In genomic region chr5:96247097-96247675, GRCh38 we compare ENCODE assay signal across 11 cellular contexts.
DNase-seq lines count a peak whose midpoint lies in the region; ATAC-seq and TF ChIP-seq lines count a peak whose summit lies in the region.
"Had no signal": no experiment of that assay in that cellular context is flagged by ENCODE, and none has a peak within 500 bp of the region (broad histone marks: within the 10 kb centered on the region; RNA-seq: fewer than 3 reads in every experiment).

No MANE protein-coding gene starts in this region.

- no peak overlapping the region for H3K4me3 Mint-ChIP-seq in naive thymus-derived CD8-positive, alpha-beta T cell
- H3K4me3 Mint-ChIP-seq: activated naive CD4-positive, alpha-beta T cell treated with anti-CD3 and anti-CD28 coated beads, Interleukin-2, amount 10 ng/mL, durations not matched to agents 7 days and 5 days had no signal

- peak overlapping the region; percentile 10; the same call in 1 of the 2 replicates for H3K27ac ChIP-seq in SJCRH30

- no peaks in the 10 kb centered on the region for H3K36me3 Mint-ChIP-seq in naive thymus-derived CD8-positive, alpha-beta T cell
- H3K36me3 Mint-ChIP-seq: activated naive CD4-positive, alpha-beta T cell treated with anti-CD3 and anti-CD28 coated beads, Interleukin-2, amount 10 ng/mL, durations not matched to agents 7 days and 5 days had no signal

- no peaks in the 10 kb centered on the region for H3K4me1 Mint-ChIP-seq in naive thymus-derived CD8-positive, alpha-beta T cell
- H3K4me1 Mint-ChIP-seq: activated naive CD4-positive, alpha-beta T cell treated with anti-CD3 and anti-CD28 coated beads, Interleukin-2, amount 10 ng/mL, durations not matched to agents 7 days and 5 days had no signal

- H3K27me3 ChIP-seq in BE2C (no peaks in the 10 kb centered on the region), SJCRH30 (no peaks in the 10 kb centered on the region; the same call in 1 of the 2 replicates)

- no peak for TF ChIP-seq CTCF in BE2C (IDR thresholded peaks at IDR 0.05; ENCODE audit: low read depth, low read length)
- no peak for TF ChIP-seq CTCF in fibroblast of villous mesenchyme (IDR thresholded peaks at IDR 0.05; ENCODE audit: insufficient read depth, low read depth, low read length)
- no peak for TF ChIP-seq CTCF in omental fat pad (IDR thresholded peaks at IDR 0.05)

- H3K27ac Mint-ChIP-seq in naive thymus-derived CD8-positive, alpha-beta T cell = no peak overlapping the region
- H3K27ac Mint-ChIP-seq: activated naive CD4-positive, alpha-beta T cell treated with anti-CD3 and anti-CD28 coated beads, Interleukin-2, amount 10 ng/mL, durations not matched to agents 7 days and 5 days had no signal

- DNase-seq in BE2C (peak; percentile 14), SJCRH30 (peak; percentile 21 to 37), fibroblast of villous mesenchyme (ENCODE audit: low read depth) (peak; percentile 16), omental fat pad (ENCODE audit: low spot score) (no peak), hepatic stellate cell (ENCODE audit: low spot score) (no peak), cerebellum (ENCODE audit: low spot score) (no peak), hippocampal formation (lab: John Stamatoyannopoulos, UW) (no peak)
- no peak for DNase-seq in naive thymus-derived CD8-positive, alpha-beta T cell
- DNase-seq: activated naive CD4-positive, alpha-beta T cell treated with anti-CD3 and anti-CD28 coated beads, Interleukin-2, amount 10 ng/mL, durations not matched to agents 7 days and 5 days; NCI-H1417 treated with DMSO at 0.1 percent for 48 hours; stimulated activated CD4-positive, alpha-beta T cell treated with anti-CD3 and anti-CD28 coated beads, Interleukin-2, amount 100 ng/mL, for 24 hours had no signal

- peaks cover 7 to 24% (median 16%) of the 10 kb centered on the region in 5 donors for H3K27me3 Mint-ChIP-seq in naive thymus-derived CD8-positive, alpha-beta T cell

- H3K4me1 ChIP-seq in BE2C (no peaks in the 10 kb centered on the region; the same call in 1 of the 2 replicates), SJCRH30 (peaks cover 28% of the 10 kb centered on the region)

- POLR2A ChIA-PET in naive thymus-derived CD8-positive, alpha-beta T cell (lab: Charles Lee) = no interaction called here

- H3K4me3 ChIP-seq in BE2C (ENCODE audit: low read depth, low read length) (no peak overlapping the region), SJCRH30 (no peak overlapping the region), fibroblast of villous mesenchyme (ENCODE audit: low read depth, low read length) (no peak overlapping the region)

- peaks cover 0 to 5% (median 0%) of the 10 kb centered on the region in 9 donors for H3K9me3 Mint-ChIP-seq in naive thymus-derived CD8-positive, alpha-beta T cell
- H3K9me3 Mint-ChIP-seq: activated naive CD4-positive, alpha-beta T cell treated with anti-CD3 and anti-CD28 coated beads, Interleukin-2, amount 10 ng/mL, durations not matched to agents 7 days and 5 days had no signal

- H3K9me3 ChIP-seq in BE2C (no peaks in the 10 kb centered on the region), SJCRH30 (replicated peaks) (no peaks in the 10 kb centered on the region; the same call in 1 of the 2 replicates)

- peak; percentile 21 for ATAC-seq in omental fat pad (ENCODE audit: low FRiP score)
- no peak for ATAC-seq in naive thymus-derived CD8-positive, alpha-beta T cell

- no peaks in the 10 kb centered on the region for H3K36me3 ChIP-seq in BE2C
- no peaks in the 10 kb centered on the region for H3K36me3 ChIP-seq in SJCRH30

Comparison
In these comparisons a context has a peak if more than half of its experiments do, and no peak if none do; other contexts are left out.
1. DNase-seq: peak in BE2C (single experiment), SJCRH30 (2 of 2) and fibroblast of villous mesenchyme (single experiment); none in omental fat pad (single experiment), hepatic stellate cell (single experiment), cerebellum (single experiment), naive thymus-derived CD8-positive, alpha-beta T cell (0 of 10) and hippocampal formation (0 of 2).